ENCODE assay signal across 1 cellular context in the genomic region with DNA sequence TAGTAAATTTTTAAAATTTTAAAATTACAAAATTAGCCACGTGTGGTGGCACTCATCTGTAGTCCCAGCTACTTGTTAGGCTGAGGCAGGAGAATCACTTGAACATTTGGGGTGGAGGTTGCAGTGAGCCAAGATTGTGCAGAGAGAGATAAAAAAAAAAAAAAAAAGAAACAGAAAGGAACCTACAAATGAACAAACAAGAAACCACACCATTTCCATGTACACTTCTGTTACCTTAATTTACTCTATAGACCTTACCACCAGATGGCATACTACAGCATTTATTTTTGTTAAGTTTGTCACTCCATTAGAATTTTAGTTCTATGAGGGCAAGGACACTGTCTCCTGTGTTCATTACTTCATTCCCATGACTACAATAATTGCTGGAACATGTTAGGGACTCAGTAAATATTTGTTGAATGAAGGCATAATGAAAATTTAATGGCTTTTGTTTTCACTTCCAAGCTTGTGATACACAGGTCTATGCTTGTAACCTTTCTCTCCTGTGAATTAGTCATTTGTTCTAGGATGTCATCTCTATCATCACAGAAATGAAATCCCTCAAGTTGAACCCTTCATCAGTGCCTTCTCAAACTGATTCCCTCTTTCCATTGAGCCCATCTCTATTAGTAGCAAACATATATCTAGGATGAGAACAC.
TF ChIP-seq lines count a peak whose summit lies in the region.

No MANE protein-coding gene starts in this region.

TF ChIP-seq in H1, 55 proteins besides CTCF, POLR2A, EP300 and RAD21 (continued from another document):
- TF ChIP-seq CBX8 (IDR thresholded peaks at IDR 0.05; ENCODE audit: borderline replicate concordance, low read depth, low read length) (no peak), TBP (IDR thresholded peaks at IDR 0.05; ENCODE audit: low read depth, low read length) (no peak)
